Comparison of ENCODE assay signal across 17 cellular contexts in the genomic region with DNA sequence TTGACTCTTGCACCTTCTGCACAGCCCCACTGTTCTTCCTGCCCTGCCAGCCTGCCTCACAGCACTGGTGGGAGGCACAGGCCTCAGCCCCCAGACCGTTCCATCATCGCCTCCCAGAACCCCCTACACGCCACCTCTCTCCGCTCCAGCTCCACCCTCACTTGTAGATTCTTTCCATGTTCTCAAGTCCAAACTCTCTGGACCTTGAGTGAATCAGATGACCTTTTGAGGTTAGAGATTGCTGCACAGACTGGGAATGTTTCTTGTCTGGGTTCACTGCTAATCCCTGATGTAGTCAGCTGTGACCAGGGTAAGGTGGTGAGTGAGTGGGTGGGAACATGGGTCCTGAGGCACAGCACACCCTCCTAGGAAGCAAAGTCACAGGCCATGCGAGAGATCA.
DNase-seq lines count a peak whose midpoint lies in the region; TF ChIP-seq lines count a peak whose summit lies in the region.
"Had no signal": no experiment of that assay in that cellular context is flagged by ENCODE, and none has a peak within 500 bp of the region (broad histone marks: within the 10 kb centered on the region; RNA-seq: fewer than 3 reads in every experiment).

No MANE protein-coding gene starts in this region.

- in situ Hi-C loops in transverse colon (cut with MboI; ENCODE audit: low pct_ligation_motif_present in 1 of 4, low pct_unique_long_range_greater_than_20kb in 1 of 4, low sequenced_read_pairs in 3 of 4) = no loop called here

- TF ChIP-seq EP300 in transverse colon (IDR thresholded peaks at IDR 0.05; ENCODE audit: low read depth) = no peak

- H3K27me3 ChIP-seq in transverse colon = no peaks in the 10 kb centered on the region
- H3K27me3 ChIP-seq: right atrium auricular region had no signal

- no peak for TF ChIP-seq CTCF in transverse colon (IDR thresholded peaks at IDR 0.05)

- whole genome bisulfite sequencing in transverse colon (ENCODE audit: low coverage in 1 of 2), 2 donors = 75 to 90% methylated on average over 5 of the region's 5 CpGs

- H3K27ac ChIP-seq in transverse colon = peak overlapping the region in 3 of 4 donors; percentile 19 to 55 (median 55)
- H3K27ac ChIP-seq: C4-2B, neural progenitor cell, PC-9, right atrium auricular region had no signal

- no peaks in the 10 kb centered on the region for H3K36me3 ChIP-seq in transverse colon
- H3K36me3 ChIP-seq: neural progenitor cell, right atrium auricular region had no signal

- no peaks in the 10 kb centered on the region for H3K9me3 ChIP-seq in transverse colon

- peak; percentile 88 for DNase-seq in HCEC 1CT
- peak; percentile 6 for DNase-seq in astrocyte of the hippocampus (ENCODE audit: low read depth, low spot score)
- DNase-seq in iris pigment epithelial cell (ENCODE audit: low read depth) = peak; percentile 97
- DNase-seq in transverse colon = no peak
- no peak for DNase-seq in GM19238 (ENCODE audit: insufficient read length, low spot score)
- no peak for DNase-seq in NCI-H1930 (lab: John Stamatoyannopoulos, UW)
- DNase-seq in cerebellum (ENCODE audit: low spot score) = no peak
- DNase-seq: activated CD4-positive, alpha-beta T cell treated with anti-CD3 and anti-CD28 coated beads, Interleukin-2, amount 50 U/mL, for 1 hour; activated naive CD4-positive, alpha-beta T cell treated with anti-CD3 and anti-CD28 coated beads, Interleukin-2, amount 10 ng/mL, durations not matched to agents 7 days and 5 days; caudate nucleus; DMS79; NCI-H2081 treated with DMSO at 0.1 percent for 48 hours; PC-9; stimulated activated CD4-positive, alpha-beta T cell treated with anti-CD3 and anti-CD28 coated beads, Interleukin-2, amount 100 ng/mL, for 48 hours had no signal

- TF ChIP-seq POLR2A in transverse colon (IDR thresholded peaks at IDR 0.05) = no peak

- H3K4me3 ChIP-seq in transverse colon = no peak overlapping the region
- H3K4me3 ChIP-seq: neural progenitor cell, PC-9, right atrium auricular region had no signal

- intact Hi-C loops in transverse colon (cut with DNase I; ENCODE audit: low total_unique reads) = no loop called here

- no peaks in the 10 kb centered on the region for H3K4me1 ChIP-seq in transverse colon
- H3K4me1 ChIP-seq: neural progenitor cell, right atrium auricular region had no signal

Comparison
In these comparisons a context has a peak if more than half of its experiments do, and no peak if none do; other contexts are left out.
1. DNase-seq: peak in HCEC 1CT (single experiment), astrocyte of the hippocampus (single experiment) and iris pigment epithelial cell (single experiment); none in transverse colon (single experiment), GM19238 (single experiment), NCI-H1930 (0 of 2) and cerebellum (single experiment).